ENCODE assay signal across 19 cellular contexts in the genomic region with DNA sequence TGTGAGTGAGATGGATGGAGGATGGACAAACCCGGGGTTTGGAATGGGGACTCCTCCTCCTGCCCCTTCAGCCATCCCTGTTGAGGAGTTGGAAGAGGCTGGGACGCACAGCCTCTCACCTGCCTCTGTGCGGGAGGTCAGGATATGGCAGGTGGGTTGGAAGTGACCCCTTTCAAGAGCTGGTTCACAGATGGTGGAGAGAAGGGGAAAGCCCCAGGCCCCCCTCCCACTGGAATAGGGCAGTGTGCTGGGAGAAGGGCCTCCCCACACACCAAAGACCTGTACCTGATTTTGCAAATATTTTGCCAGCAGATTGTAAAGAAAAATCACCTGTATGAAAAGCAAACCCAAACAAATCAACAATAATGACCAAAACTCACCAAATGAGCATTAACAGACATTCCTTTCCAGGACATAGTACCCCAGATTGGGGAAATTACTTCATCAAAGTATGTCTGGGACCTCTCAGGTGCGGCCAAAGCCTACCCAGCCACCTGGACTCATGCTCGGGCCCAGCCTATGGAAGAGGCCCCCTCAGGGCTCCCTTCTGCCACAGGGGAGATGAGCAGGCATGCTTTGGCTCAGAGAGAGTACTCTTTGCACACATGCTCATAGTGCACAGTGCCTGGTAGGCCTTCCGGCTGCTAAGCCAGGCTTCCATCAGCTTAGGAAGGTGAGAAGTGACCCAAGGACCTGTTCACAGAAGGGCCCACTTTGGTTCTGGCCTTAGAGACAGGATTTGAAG. TPM values are rescaled to one million over a fixed set of nuclear protein-coding genes. Genes with fewer than 3 reads are reported as not detected.
DNase-seq lines count a peak whose midpoint lies in the region; ATAC-seq, FAIRE-seq and TF ChIP-seq lines count a peak whose summit lies in the region.
"Had no signal": no experiment of that assay in that cellular context is flagged by ENCODE, and none has a peak within 500 bp of the region (broad histone marks: within the 10 kb centered on the region; RNA-seq: fewer than 3 reads in every experiment).

No MANE protein-coding gene starts in this region.

- in situ Hi-C loops in GM13977 (cut with MboI; ENCODE audit: low pct_unique_long_range_greater_than_20kb, low sequenced_read_pairs, unreplicated experiment) = loop anchor here (25.0 kb wide), 1 partner anchor 96 kb away; no protein-coding TSS in a partner anchor

- no peak overlapping the region for H3K4ac ChIP-seq in H1 (replicated peaks; ENCODE audit: insufficient read length, low read depth, low read length)
- no peak overlapping the region for H3K4ac ChIP-seq in mesendoderm (ENCODE audit: low read depth, low read length)

- TF ChIP-seq EP300 in H1 (IDR thresholded peaks at IDR 0.05; ENCODE audit: borderline replicate concordance in 1 of 2, low read depth in 2 of 2, low read length in 2 of 2) = no peak

- H4K5ac ChIP-seq in H1 (ENCODE audit: insufficient read length, low read depth, low read length) (no peak overlapping the region), mesendoderm (ENCODE audit: low read length) (no peak overlapping the region)

- no peak overlapping the region for H2BK20ac ChIP-seq in H1 (ENCODE audit: low read length)

- H3K27me3 ChIP-seq in H1 (replicated peaks in 1 of 4; ENCODE audit: control insufficient read depth in 3 of 4, extremely low read depth in 1 of 4, insufficient read depth in 3 of 4, low read length in 3 of 4) = no peaks in the 10 kb centered on the region
- H3K27me3 ChIP-seq in mesendoderm (ENCODE audit: insufficient read depth, low read length, poor library complexity) = no peaks in the 10 kb centered on the region

- H3K4me3 ChIP-seq in H1 (ENCODE audit: extremely low read depth in 1 of 4, insufficient read depth in 2 of 4, low read depth in 3 of 4, low read length in 4 of 4) (no peak overlapping the region), mesendoderm (ENCODE audit: low read length) (no peak overlapping the region)
- H3K4me3 ChIP-seq: GM23248 had no signal

- H3K27ac Mint-ChIP-seq in mesothelial cell of epicardium = peak overlapping the region; percentile 2
- no peak overlapping the region for H3K27ac Mint-ChIP-seq in activated naive CD8-positive, alpha-beta T cell treated with anti-CD3 and anti-CD28 coated beads, Interleukin-2, amount 50 U/mL, for 24 hours
- H3K27ac Mint-ChIP-seq: HFFc6 had no signal

- H3K4me3 Mint-ChIP-seq in mesothelial cell of epicardium = no peak overlapping the region
- H3K4me3 Mint-ChIP-seq in activated naive CD8-positive, alpha-beta T cell treated with anti-CD3 and anti-CD28 coated beads, Interleukin-2, amount 50 U/mL, for 24 hours = no peak overlapping the region
- H3K4me3 Mint-ChIP-seq: HFFc6 had no signal

- TF ChIP-seq CTCF in GM13977 (IDR thresholded peaks at IDR 0.05; ENCODE audit: extremely low read depth, insufficient read depth, missing control alignments) (no peak), H1 (IDR thresholded peaks at IDR 0.05; ENCODE audit: control extremely low read depth in 1 of 3, insufficient read depth in 1 of 3, low read depth in 1 of 3, low read length in 3 of 3) (no peak), mesothelial cell of epicardium (IDR thresholded peaks at IDR 0.05; ENCODE audit: unreplicated experiment) (no peak)

- FAIRE-seq in H1 (lab: Jason Lieb, UNC) = no peak

- no peaks in the 10 kb centered on the region for H3K27me3 Mint-ChIP-seq in mesothelial cell of epicardium (ENCODE audit: low read depth)
- no peaks in the 10 kb centered on the region for H3K27me3 Mint-ChIP-seq in activated naive CD8-positive, alpha-beta T cell treated with anti-CD3 and anti-CD28 coated beads, Interleukin-2, amount 50 U/mL, for 24 hours

- H4K20me1 ChIP-seq in H1 (replicated peaks in 1 of 2; ENCODE audit: control insufficient read depth in 1 of 2, insufficient read depth in 2 of 2, low read length in 2 of 2) = no peaks in the 10 kb centered on the region

- H2AK5ac ChIP-seq in H1 (ENCODE audit: low read depth, low read length) = no peak overlapping the region
- H2AK5ac ChIP-seq in mesendoderm (ENCODE audit: low read length) = no peak overlapping the region

- H3K79me2 ChIP-seq in H1 (ENCODE audit: control insufficient read depth in 1 of 2, insufficient read depth in 2 of 2, low read length in 2 of 2) (no peaks in the 10 kb centered on the region), mesendoderm (ENCODE audit: control insufficient read depth, insufficient read depth, low read length) (no peaks in the 10 kb centered on the region)

- no peak overlapping the region for H3K14ac ChIP-seq in H1 (ENCODE audit: insufficient read length)

- H3K79me1 ChIP-seq in H1 (ENCODE audit: low read depth, low read length) (no peaks in the 10 kb centered on the region), mesendoderm (ENCODE audit: low read length) (no peaks in the 10 kb centered on the region)

- H3K23me2 ChIP-seq in H1 (ENCODE audit: low read depth, low read length) = no peaks in the 10 kb centered on the region

- no peak overlapping the region for H2AFZ ChIP-seq in H1 (ENCODE audit: low read length)
- H2AFZ ChIP-seq: GM23248 had no signal

- H3K9me3 Mint-ChIP-seq in mesothelial cell of epicardium = no peaks in the 10 kb centered on the region
- H3K9me3 Mint-ChIP-seq in activated naive CD8-positive, alpha-beta T cell treated with anti-CD3 and anti-CD28 coated beads, Interleukin-2, amount 50 U/mL, for 24 hours = no peaks in the 10 kb centered on the region
- H3K9me3 Mint-ChIP-seq: HFFc6 had no signal

- no peak overlapping the region for H3K4me2 ChIP-seq in H1 (ENCODE audit: insufficient read depth in 1 of 2, low read depth in 2 of 2, low read length in 2 of 2)
- H3K4me2 ChIP-seq in mesendoderm (ENCODE audit: low read length) = no peak overlapping the region
- H3K4me2 ChIP-seq: KMS-11 had no signal

- TF ChIP-seq POLR2A in H1 (IDR thresholded peaks at IDR 0.05; ENCODE audit: control extremely low read depth in 1 of 2, low read depth in 2 of 2, low read length in 2 of 2) = no peak

- H2BK120ac ChIP-seq in H1 (replicated peaks; ENCODE audit: low read depth, low read length) (no peak overlapping the region), mesendoderm (ENCODE audit: low read depth, low read length) (no peak overlapping the region)

- no peak for TF ChIP-seq RAD21 in H1 (IDR thresholded peaks at IDR 0.05 in 1 of 2, conservative IDR thresholded peaks at IDR 0.05 in 1 of 2; ENCODE audit: low read depth in 2 of 2, low read length in 2 of 2)

- no peak overlapping the region for H3K27ac ChIP-seq in H1 (ENCODE audit: low read depth, low read length)
- H3K27ac ChIP-seq in mesendoderm (ENCODE audit: low read depth, low read length) = no peak overlapping the region
- H3K27ac ChIP-seq: GM23248, KMS-11 had no signal

- no peaks in the 10 kb centered on the region for H3K9me3 ChIP-seq in H1 (ENCODE audit: insufficient read depth in 2 of 2, low read depth in 1 of 2, low read length in 1 of 2)

- CTCF ChIA-PET in H1 (lab: Charles Lee; ENCODE audit: partially characterized antibody) = interaction anchor here (2.9 kb wide), 1 partner anchor 11 kb away, joined by 15 read pairs; no protein-coding TSS in a partner anchor

- H3K36me3 ChIP-seq in H1 (ENCODE audit: control insufficient read depth in 2 of 4, insufficient read depth in 4 of 4, low read length in 3 of 4) (no peaks in the 10 kb centered on the region), mesendoderm (ENCODE audit: control insufficient read depth, insufficient read depth, low read length) (no peaks in the 10 kb centered on the region)

- H2BK15ac ChIP-seq in H1 (ENCODE audit: low read length) = no peak overlapping the region
- H2BK15ac ChIP-seq in mesendoderm (replicated peaks; ENCODE audit: low read depth) = no peak overlapping the region

- no peak overlapping the region for H2BK5ac ChIP-seq in H1 (ENCODE audit: low read depth, low read length)
- no peak overlapping the region for H2BK5ac ChIP-seq in mesendoderm (ENCODE audit: low read length)

- H3K56ac ChIP-seq in H1 (replicated peaks; ENCODE audit: insufficient read length, low read depth, low read length) (no peak overlapping the region), mesendoderm (ENCODE audit: low read length) (no peak overlapping the region)

- WGBS in H1 (ENCODE audit: extremely low coverage in 1 of 2, insufficient coverage in 1 of 2, insufficient read length in 1 of 2, insufficient replicate concordance in 2 of 2, low coverage in 1 of 2, low lambda C conversion rate in 2 of 2, missing lambda C conversion rate in 1 of 2), 2 experiments = 89% methylated on average over 6 of the region's 6 CpGs; no CpG with 5 or more reads in 1 of the 2 experiments
- no CpG with 5 or more reads among the region's 6 CpGs for WGBS in mesendoderm (ENCODE audit: extremely low coverage, insufficient coverage, low lambda C conversion rate)

- DNase-seq in D341Med (ENCODE audit: low spot score) (peak; percentile 10), GM13977 (ENCODE audit: low spot score) (peak; percentile 17), H1 (ENCODE audit: low read depth in 1 of 2, low spot score in 2 of 2) (peak in 1 of 2 experiments; percentile 38), mesothelial cell of epicardium (ENCODE audit: low spot score in 2 of 2, unreplicated experiment in 2 of 2) (no peak), NCI-H128 (lab: John Stamatoyannopoulos, UW; ENCODE audit: unreplicated experiment) (no peak), mesendoderm (no peak), NCI-H1092 (lab: John Stamatoyannopoulos, UW) (no peak)
- no peak for DNase-seq in activated naive CD8-positive, alpha-beta T cell treated with anti-CD3 and anti-CD28 coated beads, Interleukin-2, amount 50 U/mL, for 24 hours
- DNase-seq: AML-193, GM23248, HFFc6, NCI-H1048, NCI-H2081 treated with DMSO at 0.1 percent for 48 hours, NCI-H510A, NCI-H774, PC-3 had no signal

- no peak overlapping the region for H4K91ac ChIP-seq in H1 (replicated peaks; ENCODE audit: insufficient read length, low read length)

- no peak for ATAC-seq in activated naive CD8-positive, alpha-beta T cell treated with anti-CD3 and anti-CD28 coated beads, Interleukin-2, amount 50 U/mL, for 24 hours
- ATAC-seq: PC-3 had no signal

- H3K23ac ChIP-seq in H1 (ENCODE audit: insufficient read length) = no peak overlapping the region
- H3K23ac ChIP-seq in mesendoderm (ENCODE audit: low read length) = no peak overlapping the region

- no peak overlapping the region for H3K18ac ChIP-seq in H1 (ENCODE audit: extremely low read depth, low read length)
- no peak overlapping the region for H3K18ac ChIP-seq in mesendoderm (ENCODE audit: low read length)

- H4K8ac ChIP-seq in H1 (ENCODE audit: extremely low read depth, insufficient read depth, low read length) = no peak overlapping the region; the same call in 1 of the 2 replicates
- H4K8ac ChIP-seq in mesendoderm (ENCODE audit: low read depth, low read length) = no peak overlapping the region

- H3K36me3 Mint-ChIP-seq in mesothelial cell of epicardium = no peaks in the 10 kb centered on the region
- no peaks in the 10 kb centered on the region for H3K36me3 Mint-ChIP-seq in activated naive CD8-positive, alpha-beta T cell treated with anti-CD3 and anti-CD28 coated beads, Interleukin-2, amount 50 U/mL, for 24 hours (ENCODE audit: low read depth)

- no peak overlapping the region for H3K9ac ChIP-seq in H1 (replicated peaks in 1 of 4; ENCODE audit: extremely low read depth in 1 of 4, low read depth in 3 of 4, low read length in 3 of 4)
- no peak overlapping the region for H3K9ac ChIP-seq in mesendoderm (ENCODE audit: low read length)
- H3K9ac ChIP-seq: GM23248, KMS-11 had no signal

- peak overlapping the region; percentile 27; the same call in 1 of the 2 replicates for H2BK12ac ChIP-seq in H1 (ENCODE audit: low read depth, low read length)

- POLR2A ChIA-PET in H1 (lab: Charles Lee; ENCODE audit: partially characterized antibody) = no interaction called here

- H3K4me1 ChIP-seq in H1 (replicated peaks in 1 of 4; ENCODE audit: control insufficient read depth in 3 of 4, insufficient read depth in 4 of 4, low read length in 3 of 4) (peaks cover 9 to 31% (median 19%) of the 10 kb centered on the region in 4 experiments), mesendoderm (ENCODE audit: control insufficient read depth, low read depth, low read length) (peaks cover 4% of the 10 kb centered on the region)

- H3K4me1 Mint-ChIP-seq in mesothelial cell of epicardium = peaks cover 28% of the 10 kb centered on the region
- H3K4me1 Mint-ChIP-seq in activated naive CD8-positive, alpha-beta T cell treated with anti-CD3 and anti-CD28 coated beads, Interleukin-2, amount 50 U/mL, for 24 hours = no peaks in the 10 kb centered on the region

RNA-seq across cellular contexts. Expression of a gene that starts 7.8 kb away (rescaled TPM):
- total RNA-seq in H1 (2021; fragmentation: NEBNext Ultra II Directional; extraction: Animal tissue kit (Norgen Biotek cat#: 25700)) = not detected in 2 replicates
- not detected in 2 replicates for polyA plus RNA-seq in H1 (2011; rRNA removed)
- not detected for polyA plus RNA-seq in H1 (2011; cell fraction: cytosol; rRNA removed)
- polyA plus RNA-seq in H1 (2011; cell fraction: nucleus; rRNA removed) = not detected
- polyA plus RNA-seq in H1 (2012, experiment 1 of 2) = 0.07 to 0.09 TPM in 2 of 4 replicates, not detected in the others
- not detected for polyA plus RNA-seq in H1 (2012, experiment 2 of 2)
- polyA plus RNA-seq in H1 (2013, experiment 1 of 2) = not detected
- not detected for polyA plus RNA-seq in H1 (2013, experiment 2 of 2)
- polyA minus RNA-seq in H1 (2011; rRNA and poly(A)+ RNA removed) = not detected in 2 replicates
- polyA minus RNA-seq in H1 (2011; cell fraction: cytosol; rRNA and poly(A)+ RNA removed) = not detected
- not detected for polyA minus RNA-seq in H1 (2011; cell fraction: nucleus; rRNA and poly(A)+ RNA removed)
- not detected in 3 replicates for total RNA-seq in mesothelial cell of epicardium
- polyA plus RNA-seq in mesendoderm (2013, experiment 1 of 2) = not detected
- polyA plus RNA-seq in mesendoderm (2013, experiment 2 of 2) = 0.03 TPM
- total RNA-seq: A673, GM23248, HFFc6, M059J, PC-3 had no signal
- polyA plus RNA-seq: GM23248 had no signal

RNA-seq across cellular contexts. Expression of a gene that starts 39.5 kb away (rescaled TPM):
- total RNA-seq in H1 (2021; fragmentation: NEBNext Ultra II Directional; extraction: Animal tissue kit (Norgen Biotek cat#: 25700)) = 0.37 and 0.46 TPM in 2 replicates
- 0.75 and 1.4 TPM in 2 replicates for polyA plus RNA-seq in H1 (2011; rRNA removed)
- polyA plus RNA-seq in H1 (2011; cell fraction: cytosol; rRNA removed) = 0.43 TPM
- polyA plus RNA-seq in H1 (2011; cell fraction: nucleus; rRNA removed) = 1.1 TPM
- polyA plus RNA-seq in H1 (2012, experiment 1 of 2) = 0.23 to 0.94 TPM (median 0.48 TPM) in 4 replicates
- 0.30 TPM for polyA plus RNA-seq in H1 (2012, experiment 2 of 2)
- 0.30 TPM for polyA plus RNA-seq in H1 (2013, experiment 1 of 2)
- 0.09 TPM for polyA plus RNA-seq in H1 (2013, experiment 2 of 2)
- polyA minus RNA-seq in H1 (2011; rRNA and poly(A)+ RNA removed) = 0.69 and 0.83 TPM in 2 replicates
- polyA minus RNA-seq in H1 (2011; cell fraction: cytosol; rRNA and poly(A)+ RNA removed) = not detected
- 1.3 TPM for polyA minus RNA-seq in H1 (2011; cell fraction: nucleus; rRNA and poly(A)+ RNA removed)
- total RNA-seq in mesothelial cell of epicardium = 0.55 to 1.1 TPM (median 0.69 TPM) in 3 replicates
- polyA plus RNA-seq in mesendoderm (2013, experiment 1 of 2) = 0.52 TPM
- 0.55 TPM for polyA plus RNA-seq in mesendoderm (2013, experiment 2 of 2)
- total RNA-seq: A673, M059J had no signal

Comparison
In these comparisons a context has a peak if more than half of its experiments do, and no peak if none do; other contexts are left out.
1. DNase-seq: peak in D341Med (single experiment) and GM13977 (single experiment); none in mesothelial cell of epicardium (0 of 2), NCI-H128 (single experiment), mesendoderm (single experiment), activated naive CD8-positive, alpha-beta T cell treated with anti-CD3 and anti-CD28 coated beads, Interleukin-2, amount 50 U/mL, for 24 hours (single experiment) and NCI-H1092 (single experiment).